ENCODE assay signal across 12 cellular contexts in genomic region chr1:226741009-226741408, GRCh38. TPM values are rescaled to one million over a fixed set of nuclear protein-coding genes. Genes with fewer than 3 reads are reported as not detected.
DNase-seq lines count a peak whose midpoint lies in the region; ATAC-seq lines count a peak whose summit lies in the region.
"Had no signal": no experiment of that assay in that cellular context is flagged by ENCODE, and none has a peak within 500 bp of the region (broad histone marks: within the 10 kb centered on the region; RNA-seq: fewer than 3 reads in every experiment).

No MANE protein-coding gene starts in this region.

- CTCF ChIA-PET in T-cell (lab: Charles Lee): interaction anchor here in 1 of 2 donors (0.6 kb wide), 1 partner anchor 1258 kb away, joined by 5 read pairs; no protein-coding TSS in a partner anchor

- DNase-seq in activated T-cell treated with anti-CD3 and anti-CD28 coated beads, Interleukin-2, amount 50 U/mL, for 24 hours: peak; percentile 28
- DNase-seq in activated T-cell treated with anti-CD3 and anti-CD28 coated beads for 4 hours (no peak), Daoy (ENCODE audit: low read depth) (peak; percentile 14), T-cell (no peak), iPS-NIHi7 (ENCODE audit: extremely low spot score) (no peak), NCI-H1105 (lab: John Stamatoyannopoulos, UW) (no peak)
- DNase-seq in stimulated activated naive B cell treated with anti-CD40 and anti-IgM and Interleukin-4, amounts not matched to agents 10 μg/mL and 1 μg/mL and 100 μg/mL, for 72 hours: no peak
- DNase-seq: DMS153, mammary epithelial cell, MG63, NCI-H2081 had no signal

- ATAC-seq in T-cell (replicated peaks in 1 of 4): no peak
- no peak for ATAC-seq in stimulated activated naive B cell treated with anti-CD40 and anti-IgM and Interleukin-4, amounts not matched to agents 10 μg/mL and 1 μg/mL and 100 μg/mL, for 72 hours (replicated peaks)
- ATAC-seq: GM23338 had no signal

- H3K4me1 Mint-ChIP-seq in activated T-cell treated with anti-CD3 and anti-CD28 coated beads, Interleukin-2, amount 50 U/mL, for 24 hours (ENCODE audit: low read depth): peaks cover 27% of the 10 kb centered on the region
- peaks cover 22 to 29% (median 26%) of the 10 kb centered on the region in 3 donors for H3K4me1 Mint-ChIP-seq in T-cell
- H3K4me1 Mint-ChIP-seq in stimulated activated naive B cell treated with anti-CD40 and anti-IgM and Interleukin-4, amounts not matched to agents 10 μg/mL and 1 μg/mL and 100 μg/mL, for 72 hours: peaks cover 12 to 27% of the 10 kb centered on the region in 2 donors

- no peaks in the 10 kb centered on the region for H3K27me3 Mint-ChIP-seq in activated T-cell treated with anti-CD3 and anti-CD28 coated beads, Interleukin-2, amount 50 U/mL, for 24 hours
- H3K27me3 Mint-ChIP-seq in T-cell: no peaks in the 10 kb centered on the region
- H3K27me3 Mint-ChIP-seq in stimulated activated naive B cell treated with anti-CD40 and anti-IgM and Interleukin-4, amounts not matched to agents 10 μg/mL and 1 μg/mL and 100 μg/mL, for 72 hours: no peaks in the 10 kb centered on the region

- no peaks in the 10 kb centered on the region for H3K9me3 Mint-ChIP-seq in activated T-cell treated with anti-CD3 and anti-CD28 coated beads, Interleukin-2, amount 50 U/mL, for 24 hours
- H3K9me3 Mint-ChIP-seq in T-cell: no peaks in the 10 kb centered on the region
- no peaks in the 10 kb centered on the region for H3K9me3 Mint-ChIP-seq in stimulated activated naive B cell treated with anti-CD40 and anti-IgM and Interleukin-4, amounts not matched to agents 10 μg/mL and 1 μg/mL and 100 μg/mL, for 72 hours

- no peak overlapping the region for H3K4me3 Mint-ChIP-seq in activated T-cell treated with anti-CD3 and anti-CD28 coated beads, Interleukin-2, amount 50 U/mL, for 24 hours
- no peak overlapping the region for H3K4me3 Mint-ChIP-seq in T-cell
- H3K4me3 Mint-ChIP-seq in stimulated activated naive B cell treated with anti-CD40 and anti-IgM and Interleukin-4, amounts not matched to agents 10 μg/mL and 1 μg/mL and 100 μg/mL, for 72 hours: no peak overlapping the region
- H3K4me3 Mint-ChIP-seq: GM23338 had no signal

- POLR2A ChIA-PET in T-cell (lab: Charles Lee): no interaction called here

- H3K27ac Mint-ChIP-seq in activated T-cell treated with anti-CD3 and anti-CD28 coated beads, Interleukin-2, amount 50 U/mL, for 24 hours: peak overlapping the region; percentile 57
- peak overlapping the region; percentile 96 to 98 for H3K27ac Mint-ChIP-seq in T-cell
- peak overlapping the region; percentile 51 for H3K27ac Mint-ChIP-seq in stimulated activated naive B cell treated with anti-CD40 and anti-IgM and Interleukin-4, amounts not matched to agents 10 μg/mL and 1 μg/mL and 100 μg/mL, for 72 hours
- H3K27ac Mint-ChIP-seq: GM23338 had no signal

- peaks cover 21% of the 10 kb centered on the region for H3K36me3 Mint-ChIP-seq in activated T-cell treated with anti-CD3 and anti-CD28 coated beads, Interleukin-2, amount 50 U/mL, for 24 hours (ENCODE audit: low read depth)
- peaks cover 8% of the 10 kb centered on the region for H3K36me3 Mint-ChIP-seq in T-cell
- peaks cover 7 to 13% of the 10 kb centered on the region in 2 donors for H3K36me3 Mint-ChIP-seq in stimulated activated naive B cell treated with anti-CD40 and anti-IgM and Interleukin-4, amounts not matched to agents 10 μg/mL and 1 μg/mL and 100 μg/mL, for 72 hours

RNA-seq across cellular contexts. Expression of gene ITPKB, which starts 1.9 kb away (rescaled TPM):
- total RNA-seq in Daoy (2014; rRNA removed; shearing (Covaris generic)): 2.3 and 5.4 TPM in 2 replicates
- total RNA-seq in T-cell: 100 to 1,000 TPM; 153 to 351 (median 179) TPM

Comparison
In these comparisons a context has a peak if more than half of its experiments do, and no peak if none do; other contexts are left out.
1. DNase-seq: peak in activated T-cell treated with anti-CD3 and anti-CD28 coated beads, Interleukin-2, amount 50 U/mL, for 24 hours (single experiment) and Daoy (single experiment); none in activated T-cell treated with anti-CD3 and anti-CD28 coated beads for 4 hours (single experiment), T-cell (0 of 34), stimulated activated naive B cell treated with anti-CD40 and anti-IgM and Interleukin-4, amounts not matched to agents 10 μg/mL and 1 μg/mL and 100 μg/mL, for 72 hours (single experiment), iPS-NIHi7 (single experiment) and NCI-H1105 (single experiment).
2. RNA of gene ITPKB, which starts 1.9 kb away (total RNA-seq): 153 to 351 TPM in T-cell; 2.3 to 5.4 TPM in Daoy; every median in the first group is over 10 times any median in the second.
3. Peak in every context shown above with its lines, with median percentiles within 50 percentile points of each other: H3K27ac Mint-ChIP-seq.